Comparison of ENCODE assay signal across 9 cellular contexts in the genomic region with DNA sequence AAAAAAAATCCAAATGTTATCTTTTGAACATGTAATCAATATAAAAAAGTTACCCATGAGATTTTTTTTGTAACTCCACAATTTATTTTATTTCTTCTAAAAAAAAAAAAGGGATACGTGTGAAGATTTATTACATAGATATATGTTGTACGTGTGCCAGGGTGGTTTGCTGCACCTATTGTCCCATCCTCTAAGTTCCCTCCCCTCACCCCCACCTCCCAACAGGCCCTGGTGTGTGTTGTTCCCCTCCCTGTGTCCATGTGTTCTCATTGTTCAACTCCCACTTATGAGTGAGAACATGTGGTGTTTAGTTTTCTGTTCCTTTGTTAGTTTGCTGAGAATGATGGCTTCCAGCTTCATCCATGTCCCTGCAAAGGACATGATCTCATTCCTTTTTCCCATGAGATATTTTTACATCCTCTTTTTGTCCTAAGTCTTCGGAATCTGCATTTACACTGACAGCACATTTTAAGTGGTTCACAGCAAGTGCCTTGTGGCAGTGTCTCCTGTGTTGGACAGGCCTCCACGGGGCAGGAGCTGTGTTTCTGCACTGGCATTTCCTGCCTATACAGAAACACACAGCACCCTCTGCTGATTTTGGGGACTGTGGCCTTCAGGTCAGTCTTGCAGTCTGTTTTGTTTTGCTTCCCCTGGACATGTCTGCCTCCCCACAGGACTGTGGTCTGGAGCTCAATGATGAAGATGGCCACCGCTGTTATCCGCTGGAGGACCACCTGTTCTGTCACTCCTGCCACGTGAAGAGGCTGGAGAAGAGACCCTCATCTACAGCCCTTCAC. TPM values are rescaled to one million over a fixed set of nuclear protein-coding genes. Genes with fewer than 3 reads are reported as not detected.
A peak's percentile ranks its signal among the peaks of the same experiment; 100 is the strongest.
DNase-seq lines count a peak whose midpoint lies in the region; ATAC-seq and TF ChIP-seq lines count a peak whose summit lies in the region.
"Had no signal": no experiment of that assay in that cellular context is flagged by ENCODE, and none has a peak within 500 bp of the region (broad histone marks: within the 10 kb centered on the region; RNA-seq: fewer than 3 reads in every experiment).

No MANE protein-coding gene starts in this region.

- TF ChIP-seq POLR2A in breast epithelium (IDR thresholded peaks at IDR 0.05): no peak

- H2BK5ac ChIP-seq in mesendoderm (ENCODE audit: low read length): peak overlapping the region; percentile 6

- no peaks in the 10 kb centered on the region for H3K9me3 Mint-ChIP-seq in activated T-cell treated with anti-CD3 and anti-CD28 coated beads, Interleukin-2, amount 50 U/mL, for 72 hours
- no peaks in the 10 kb centered on the region for H3K9me3 Mint-ChIP-seq in type B pancreatic cell

- H3K56ac ChIP-seq in mesendoderm (ENCODE audit: low read length): peak overlapping the region; percentile 40

- WGBS in mesendoderm (ENCODE audit: extremely low coverage, insufficient coverage, low lambda C conversion rate): no CpG with 5 or more reads among the region's 7 CpGs

- H3K23ac ChIP-seq in mesendoderm (ENCODE audit: low read length): no peak overlapping the region

- H3K27me3 Mint-ChIP-seq in activated T-cell treated with anti-CD3 and anti-CD28 coated beads, Interleukin-2, amount 50 U/mL, for 72 hours (ENCODE audit: low read depth): no peaks in the 10 kb centered on the region
- H3K27me3 Mint-ChIP-seq in type B pancreatic cell: no peaks in the 10 kb centered on the region

- H3K9me3 ChIP-seq in breast epithelium: no peaks in the 10 kb centered on the region

- no peak overlapping the region for H4K5ac ChIP-seq in mesendoderm (ENCODE audit: low read length)

- peak overlapping the region; percentile 96 for H3K27ac Mint-ChIP-seq in activated T-cell treated with anti-CD3 and anti-CD28 coated beads, Interleukin-2, amount 50 U/mL, for 72 hours
- peak overlapping the region; percentile 70 for H3K27ac Mint-ChIP-seq in type B pancreatic cell

- H3K27me3 ChIP-seq in breast epithelium (no peaks in the 10 kb centered on the region), mesendoderm (ENCODE audit: insufficient read depth, low read length, poor library complexity) (no peaks in the 10 kb centered on the region)

- H3K4me1 ChIP-seq in breast epithelium: peaks cover 20 to 25% of the 10 kb centered on the region in 2 donors
- H3K4me1 ChIP-seq in mesendoderm (ENCODE audit: control insufficient read depth, low read depth, low read length): peaks cover 6% of the 10 kb centered on the region

- H3K79me1 ChIP-seq in mesendoderm (ENCODE audit: low read length): no peaks in the 10 kb centered on the region

- H3K27ac ChIP-seq in breast epithelium (peak overlapping the region; percentile 93 to 97), mesendoderm (ENCODE audit: low read depth, low read length) (peak overlapping the region; percentile 18)

- no peak overlapping the region for H3K4me2 ChIP-seq in mesendoderm (ENCODE audit: low read length)

- H3K9ac ChIP-seq in mesendoderm (ENCODE audit: low read length): no peak overlapping the region

- H2BK120ac ChIP-seq in mesendoderm (ENCODE audit: low read depth, low read length): no peak overlapping the region

- peak overlapping the region; percentile 73 for H3K4ac ChIP-seq in mesendoderm (ENCODE audit: low read depth, low read length)

- H3K4me1 Mint-ChIP-seq in activated T-cell treated with anti-CD3 and anti-CD28 coated beads, Interleukin-2, amount 50 U/mL, for 72 hours (ENCODE audit: low read depth): peaks cover 32% of the 10 kb centered on the region
- H3K4me1 Mint-ChIP-seq in type B pancreatic cell (ENCODE audit: unreplicated experiment): peaks cover 16% of the 10 kb centered on the region

- peak overlapping the region; percentile 47 for H2AK5ac ChIP-seq in mesendoderm (ENCODE audit: low read length)

- intact Hi-C loops in breast epithelium (cut with DNase I; ENCODE audit: low total_unique reads): no loop called here

- no peak overlapping the region for H4K8ac ChIP-seq in mesendoderm (ENCODE audit: low read depth, low read length)

- H3K4me3 ChIP-seq in breast epithelium: peak overlapping the region in 1 of 3 donors; percentile 22
- H3K4me3 ChIP-seq in mesendoderm (ENCODE audit: low read length): no peak overlapping the region

- H3K4me3 Mint-ChIP-seq in activated T-cell treated with anti-CD3 and anti-CD28 coated beads, Interleukin-2, amount 50 U/mL, for 72 hours: peak overlapping the region; percentile 81 to 90
- H3K4me3 Mint-ChIP-seq in type B pancreatic cell: no peak overlapping the region

- H3K79me2 ChIP-seq in mesendoderm (ENCODE audit: control insufficient read depth, insufficient read depth, low read length): no peaks in the 10 kb centered on the region

- H2BK15ac ChIP-seq in mesendoderm (replicated peaks; ENCODE audit: low read depth): no peak overlapping the region

- no peak for TF ChIP-seq CTCF in breast epithelium (IDR thresholded peaks at IDR 0.05)
- no peak for TF ChIP-seq CTCF in type B pancreatic cell (conservative IDR thresholded peaks at IDR 0.05)

- H3K18ac ChIP-seq in mesendoderm (ENCODE audit: low read length): peak overlapping the region; percentile 5

- H3K36me3 ChIP-seq in breast epithelium (no peaks in the 10 kb centered on the region), mesendoderm (ENCODE audit: control insufficient read depth, insufficient read depth, low read length) (no peaks in the 10 kb centered on the region)

- peak; percentile 40 to 53 for ATAC-seq in activated T-cell treated with anti-CD3 and anti-CD28 coated beads, Interleukin-2, amount 50 U/mL, for 72 hours (replicated peaks in 1 of 2)
- ATAC-seq in HG02623 (IDR thresholded peaks at IDR 0.05; ENCODE audit: unreplicated experiment): no peak

- DNase-seq in activated T-cell treated with anti-CD3 and anti-CD28 coated beads, Interleukin-2, amount 50 U/mL, for 72 hours: no peak
- DNase-seq in activated T-cell treated with anti-CD3 and anti-CD28 coated beads, Interleukin-2, amount 50 U/mL, for 48 hours: no peak
- DNase-seq in breast epithelium (ENCODE audit: low spot score in 2 of 2) (no peak), mesendoderm (no peak), type B pancreatic cell (ENCODE audit: extremely low spot score, unreplicated experiment) (no peak), NCI-H128 (lab: John Stamatoyannopoulos, UW; ENCODE audit: unreplicated experiment) (no peak), hypothalamus (lab: John Stamatoyannopoulos, UW) (no peak)
- DNase-seq: NCI-H2029 had no signal

- peaks cover 1 to 4% of the 10 kb centered on the region in 2 donors for H3K36me3 Mint-ChIP-seq in activated T-cell treated with anti-CD3 and anti-CD28 coated beads, Interleukin-2, amount 50 U/mL, for 72 hours (ENCODE audit: insufficient read depth in 2 of 2)
- peaks cover 28% of the 10 kb centered on the region for H3K36me3 Mint-ChIP-seq in type B pancreatic cell

RNA-seq across cellular contexts. Expression of gene SACM1L, which starts 12.8 kb away (rescaled TPM):
- 10 to 100 TPM; 77.1 to 78.4 TPM for total RNA-seq in activated T-cell treated with anti-CD3 and anti-CD28 coated beads, Interleukin-2, amount 50 U/mL, for 72 hours
- total RNA-seq in breast epithelium (10 to 100 TPM; 49.3 to 84.7 (median 61.3) TPM), type B pancreatic cell (ENCODE audit: low replicate concordance) (37.5 and 51.6 TPM in 2 replicates)
- 32.1 TPM for polyA plus RNA-seq in mesendoderm (2013, experiment 1 of 2)
- polyA plus RNA-seq in mesendoderm (2013, experiment 2 of 2): 32.5 TPM
